Comparison of ENCODE assay signal across 8 cellular contexts in the genomic region with DNA sequence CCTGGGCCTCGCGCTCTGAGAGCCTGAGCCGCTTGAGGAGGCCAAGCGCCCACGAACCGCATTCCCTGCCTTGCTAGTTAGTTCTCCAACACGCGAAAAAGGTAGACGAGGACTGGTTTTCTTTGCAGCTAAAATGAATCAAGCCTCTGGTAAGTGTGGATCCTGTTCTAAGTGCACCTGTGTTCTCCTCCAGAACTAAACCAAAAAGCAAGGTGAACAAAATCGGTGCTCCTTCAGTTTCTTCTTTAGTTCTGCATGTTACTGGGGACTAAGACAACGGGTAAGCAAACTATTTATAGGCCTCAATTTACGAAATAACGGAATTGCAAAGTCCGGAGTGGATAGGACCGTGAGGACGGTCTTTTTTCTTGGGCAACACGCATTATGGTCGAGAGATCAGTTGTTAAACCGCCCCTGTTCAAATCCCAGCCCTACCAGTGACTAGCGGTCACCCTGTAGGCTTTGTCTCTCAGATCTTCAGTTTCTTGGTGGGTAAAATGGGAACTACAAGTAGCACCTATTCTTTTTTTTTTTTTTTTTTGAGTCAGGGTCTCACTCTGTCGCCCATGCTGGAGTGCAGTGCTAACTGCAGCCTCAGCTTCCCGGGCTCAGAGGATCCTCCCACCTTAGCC. TPM values are rescaled to one million over a fixed set of nuclear protein-coding genes. Genes with fewer than 3 reads are reported as not detected.
DNase-seq lines count a peak whose midpoint lies in the region; ATAC-seq and TF ChIP-seq lines count a peak whose summit lies in the region.

No MANE protein-coding gene starts in this region.

- no peak for DNase-seq in CD4-positive, alpha-beta T cell
- peak; percentile 44 for DNase-seq in Jurkat, Clone E6-1 (ENCODE audit: low read depth, low spot score)
- peak; percentile 74 for DNase-seq in left kidney (ENCODE audit: low read depth, low spot score)
- DNase-seq in tibial nerve (ENCODE audit: low spot score in 2 of 2): no peak
- DNase-seq in COLO829 (ENCODE audit: low spot score): no peak

- TF ChIP-seq EP300 in tibial nerve (IDR thresholded peaks at IDR 0.05): no peak

- peaks cover 0 to 55% (median 37%) of the 10 kb centered on the region in 4 donors for H3K4me1 ChIP-seq in tibial nerve

- peaks cover 36% of the 10 kb centered on the region for H3K36me3 Mint-ChIP-seq in CD4-positive, alpha-beta T cell (ENCODE audit: low read depth)

- H3K9me3 Mint-ChIP-seq in CD4-positive, alpha-beta T cell: no peaks in the 10 kb centered on the region

- peak overlapping the region; percentile 95 for H3K4me3 Mint-ChIP-seq in CD4-positive, alpha-beta T cell

- peaks cover 0 to 11% (median 0%) of the 10 kb centered on the region in 3 donors for H3K36me3 ChIP-seq in tibial nerve

- 2 to 3% methylated on average over 19 to 20 of the region's 22 CpGs for WGBS in tibial nerve, 2 donors

- CTCF ChIA-PET in CD4-positive, alpha-beta T cell (lab: Charles Lee): interaction anchor here (1.4 kb wide), 1 partner anchor 17 kb away, joined by 4 read pairs; no protein-coding TSS in a partner anchor

- ATAC-seq in CD4-positive, alpha-beta T cell (ENCODE audit: poor library complexity): no peak
- ATAC-seq in esophagus mucosa (no peak), HG02938 (IDR thresholded peaks at IDR 0.05; ENCODE audit: unreplicated experiment) (no peak)

- H3K27ac ChIP-seq in CD4-positive, alpha-beta T cell (ENCODE audit: low read depth, low read length): peak overlapping the region; percentile 95
- H3K27ac ChIP-seq in angular gyrus (ENCODE audit: low read depth, low read length): peak overlapping the region; percentile 72
- H3K27ac ChIP-seq in tibial nerve: peak overlapping the region; percentile 77 to 98 (median 97)

- no peak for TF ChIP-seq CTCF in CD4-positive, alpha-beta T cell (IDR thresholded peaks at IDR 0.05)
- peak in 1 of 5 experiments; percentile 24 for TF ChIP-seq CTCF in tibial nerve (IDR thresholded peaks at IDR 0.05)

- H3K27me3 ChIP-seq in CD4-positive, alpha-beta T cell (ENCODE audit: control insufficient read depth, insufficient read depth, low read length): no peaks in the 10 kb centered on the region
- no peaks in the 10 kb centered on the region for H3K27me3 ChIP-seq in tibial nerve

- peaks cover 51% of the 10 kb centered on the region for H3K4me1 Mint-ChIP-seq in CD4-positive, alpha-beta T cell (ENCODE audit: low read depth)

- H3K27me3 Mint-ChIP-seq in CD4-positive, alpha-beta T cell: no peaks in the 10 kb centered on the region

- intact Hi-C loops in CD4-positive, alpha-beta T cell (cut with DNase I, micrococcal nuclease): loop anchor here (2.0 to 5.0 kb wide), 3 partner anchors 43 to 381 kb away; partner anchors contain the start of gene TCF25 (in 1 of the 2)

- H3K4me3 ChIP-seq in Jurkat, Clone E6-1 (ENCODE audit: low read length): peak overlapping the region; percentile 92
- peak overlapping the region; percentile 94 to 97 (median 96) for H3K4me3 ChIP-seq in tibial nerve

- TF ChIP-seq POLR2A in tibial nerve (IDR thresholded peaks at IDR 0.05): no peak

- POLR2A ChIA-PET in CD4-positive, alpha-beta T cell (lab: Charles Lee): interaction anchor here (0.6 to 3.1 kb wide), 8 partner anchors 15 to 168 kb away, joined by 3 to 21 read pairs (median 4); partner anchors contain the start of gene SPG7

- peak overlapping the region; percentile 94 for H3K27ac Mint-ChIP-seq in CD4-positive, alpha-beta T cell

- H3K9me3 ChIP-seq in CD4-positive, alpha-beta T cell (ENCODE audit: control insufficient read depth, low read length): no peaks in the 10 kb centered on the region
- H3K9me3 ChIP-seq in tibial nerve: no peaks in the 10 kb centered on the region

RNA-seq across cellular contexts. Expression of gene ANKRD11, which starts 1.0 kb away (rescaled TPM):
- 100 to 1,000 TPM; 200 to 211 TPM for total RNA-seq in CD4-positive, alpha-beta T cell
- 94.5 TPM for polyA plus RNA-seq in Jurkat, Clone E6-1 (2012; ENCODE audit: insufficient read depth, insufficient read length)
- total RNA-seq in tibial nerve (100 to 1,000 TPM; 104 to 177 (median 112) TPM), esophagus mucosa (81.1 TPM)

RNA-seq across cellular contexts. Expression of gene SPG7, which starts 16.8 kb away (rescaled TPM):
- total RNA-seq in CD4-positive, alpha-beta T cell: 100 to 1,000 TPM; 163 to 167 TPM
- 73.9 TPM for polyA plus RNA-seq in Jurkat, Clone E6-1 (2012; ENCODE audit: insufficient read depth, insufficient read length)
- total RNA-seq in tibial nerve: 100 to 1,000 TPM; 102 to 178 (median 127) TPM
- 48.0 TPM for total RNA-seq in esophagus mucosa

Comparison
In these comparisons a context has a peak if more than half of its experiments do, and no peak if none do; other contexts are left out.
1. DNase-seq: peak in Jurkat, Clone E6-1 (single experiment) and left kidney (single experiment); none in CD4-positive, alpha-beta T cell (0 of 10), tibial nerve (0 of 2) and COLO829 (single experiment).
2. Peak in every context shown above with its lines, with median percentiles within 50 percentile points of each other: H3K27ac ChIP-seq.